ENCODE assay signal across 13 cellular contexts in genomic region chr6:167140589-167141474, GRCh38. TPM values are rescaled to one million over a fixed set of nuclear protein-coding genes. Genes with fewer than 3 reads are reported as not detected.
DNase-seq lines count a peak whose midpoint lies in the region; ATAC-seq and TF ChIP-seq lines count a peak whose summit lies in the region.
"Had no signal": no experiment of that assay in that cellular context is flagged by ENCODE, and none has a peak within 500 bp of the region (broad histone marks: within the 10 kb centered on the region; RNA-seq: fewer than 3 reads in every experiment).

No MANE protein-coding gene starts in this region.

- no peaks in the 10 kb centered on the region for H3K36me3 Mint-ChIP-seq in natural killer cell treated with Interleukin-12 subunit alpha and Interleukin-12 subunit beta and Interleukin-15 and Interleukin-18, amount 100 ng/mL, for 72 hours
- H3K36me3 Mint-ChIP-seq in activated CD4-positive, alpha-beta T cell treated with anti-CD3 and anti-CD28 coated beads, Interleukin-2, amount 10 ng/mL, durations not matched to agents 7 days and 5 days (ENCODE audit: low read depth), result no peaks in the 10 kb centered on the region
- H3K36me3 Mint-ChIP-seq: mesothelial cell of epicardium had no signal

- peak; percentile 47 for ATAC-seq in GM21723 (IDR thresholded peaks at IDR 0.05; ENCODE audit: unreplicated experiment)
- ATAC-seq in natural killer cell treated with Interleukin-12 subunit alpha and Interleukin-12 subunit beta and Interleukin-15 and Interleukin-18, amount 100 ng/mL, for 72 hours, result no peak
- ATAC-seq in HG02973 (IDR thresholded peaks at IDR 0.05; ENCODE audit: unreplicated experiment), result no peak

- TF ChIP-seq CTCF in GM12872 (IDR thresholded peaks at IDR 0.05; ENCODE audit: insufficient read depth, low read depth, low read length), result peak; percentile 20; the same call in 1 of the 3 replicates

- no peaks in the 10 kb centered on the region for H3K9me3 Mint-ChIP-seq in natural killer cell treated with Interleukin-12 subunit alpha and Interleukin-12 subunit beta and Interleukin-15 and Interleukin-18, amount 100 ng/mL, for 72 hours
- no peaks in the 10 kb centered on the region for H3K9me3 Mint-ChIP-seq in activated CD4-positive, alpha-beta T cell treated with anti-CD3 and anti-CD28 coated beads, Interleukin-2, amount 10 ng/mL, durations not matched to agents 7 days and 5 days
- H3K9me3 Mint-ChIP-seq: mesothelial cell of epicardium had no signal

- CTCF ChIA-PET in activated CD4-positive, alpha-beta T cell treated with anti-CD3 and anti-CD28 coated beads, Interleukin-2, amount 10 ng/mL, durations not matched to agents 7 days and 5 days (lab: Charles Lee), result interaction anchor here (0.8 to 2.4 kb wide), 4 partner anchors 12 to 151 kb away, joined by 3 to 7 read pairs (median 4); no protein-coding TSS in a partner anchor

- DNase-seq in amniotic epithelial cell (ENCODE audit: low read depth), result peak; percentile 6
- no peak for DNase-seq in natural killer cell treated with Interleukin-12 subunit alpha and Interleukin-12 subunit beta and Interleukin-15 and Interleukin-18, amount 100 ng/mL, for 72 hours (ENCODE audit: low spot score)
- DNase-seq in activated CD4-positive, alpha-beta T cell treated with anti-CD3 and anti-CD28 coated beads, Interleukin-2, amount 10 ng/mL, durations not matched to agents 7 days and 5 days, result no peak
- no peak for DNase-seq in activated T-cell treated with anti-CD3 and anti-CD28 coated beads for 4 hours
- no peak for DNase-seq in activated CD4-positive, alpha-beta T cell treated with anti-CD3 and anti-CD28 coated beads for 48 hours
- DNase-seq: anterior cingulate cortex, C1 segment of cervical spinal cord, NCI-H146 had no signal

- peak overlapping the region; percentile 36 for H3K4me3 Mint-ChIP-seq in natural killer cell treated with Interleukin-12 subunit alpha and Interleukin-12 subunit beta and Interleukin-15 and Interleukin-18, amount 100 ng/mL, for 72 hours
- no peak overlapping the region for H3K4me3 Mint-ChIP-seq in activated CD4-positive, alpha-beta T cell treated with anti-CD3 and anti-CD28 coated beads, Interleukin-2, amount 10 ng/mL, durations not matched to agents 7 days and 5 days
- H3K4me3 Mint-ChIP-seq: mesothelial cell of epicardium had no signal

- H3K4me1 Mint-ChIP-seq in natural killer cell treated with Interleukin-12 subunit alpha and Interleukin-12 subunit beta and Interleukin-15 and Interleukin-18, amount 100 ng/mL, for 72 hours (ENCODE audit: low read depth in 2 of 2), result peaks cover 12 to 39% of the 10 kb centered on the region in 2 donors
- peaks cover 4% of the 10 kb centered on the region for H3K4me1 Mint-ChIP-seq in activated CD4-positive, alpha-beta T cell treated with anti-CD3 and anti-CD28 coated beads, Interleukin-2, amount 10 ng/mL, durations not matched to agents 7 days and 5 days

- POLR2A ChIA-PET in activated CD4-positive, alpha-beta T cell treated with anti-CD3 and anti-CD28 coated beads, Interleukin-2, amount 10 ng/mL, durations not matched to agents 7 days and 5 days (lab: Charles Lee), result no interaction called here

- no peak overlapping the region for H3K27ac Mint-ChIP-seq in natural killer cell treated with Interleukin-12 subunit alpha and Interleukin-12 subunit beta and Interleukin-15 and Interleukin-18, amount 100 ng/mL, for 72 hours
- H3K27ac Mint-ChIP-seq in activated CD4-positive, alpha-beta T cell treated with anti-CD3 and anti-CD28 coated beads, Interleukin-2, amount 10 ng/mL, durations not matched to agents 7 days and 5 days, result no peak overlapping the region
- H3K27ac Mint-ChIP-seq: mesothelial cell of epicardium had no signal

- peaks cover 11 to 26% of the 10 kb centered on the region in 2 donors for H3K27me3 Mint-ChIP-seq in natural killer cell treated with Interleukin-12 subunit alpha and Interleukin-12 subunit beta and Interleukin-15 and Interleukin-18, amount 100 ng/mL, for 72 hours
- H3K27me3 Mint-ChIP-seq in activated CD4-positive, alpha-beta T cell treated with anti-CD3 and anti-CD28 coated beads, Interleukin-2, amount 10 ng/mL, durations not matched to agents 7 days and 5 days, result peaks cover 1% of the 10 kb centered on the region

RNA-seq across cellular contexts. Expression of gene GPR31, which starts 16.9 kb away (rescaled TPM):
- not detected for total RNA-seq in natural killer cell treated with Interleukin-12 subunit alpha and Interleukin-12 subunit beta and Interleukin-15 and Interleukin-18, amount 100 ng/mL, for 72 hours
- not detected for total RNA-seq in activated CD4-positive, alpha-beta T cell treated with anti-CD3 and anti-CD28 coated beads, Interleukin-2, amount 10 ng/mL, durations not matched to agents 7 days and 5 days
- total RNA-seq: mesothelial cell of epicardium; T-helper 1 cell treated with Interleukin-12 subunit alpha and Interleukin-12 subunit beta and Interleukin-4 antibody, amounts not matched to agents 30 ng/mL and 1 ng/mL, for 36 hours had no signal

RNA-seq across cellular contexts. Expression of gene CCR6, which starts 17.9 kb away (rescaled TPM):
- total RNA-seq in natural killer cell treated with Interleukin-12 subunit alpha and Interleukin-12 subunit beta and Interleukin-15 and Interleukin-18, amount 100 ng/mL, for 72 hours, result under 1 TPM in 1 of 2 donors, not detected in 1; 0.17 TPM
- 1 to 10 TPM; 6.7 to 7.4 TPM for total RNA-seq in activated CD4-positive, alpha-beta T cell treated with anti-CD3 and anti-CD28 coated beads, Interleukin-2, amount 10 ng/mL, durations not matched to agents 7 days and 5 days
- total RNA-seq: mesothelial cell of epicardium had no signal

Comparison
In these comparisons a context has a peak if more than half of its experiments do, and no peak if none do; other contexts are left out.
1. RNA of gene CCR6, which starts 17.9 kb away (total RNA-seq): 6.7 to 7.4 TPM in activated CD4-positive, alpha-beta T cell treated with anti-CD3 and anti-CD28 coated beads, Interleukin-2, amount 10 ng/mL, durations not matched to agents 7 days and 5 days; 0.17 TPM in natural killer cell treated with Interleukin-12 subunit alpha and Interleukin-12 subunit beta and Interleukin-15 and Interleukin-18, amount 100 ng/mL, for 72 hours; every median in the first group is over 4 times any median in the second.